Comparison of ENCODE assay signal across 9 cellular contexts in the genomic region with DNA sequence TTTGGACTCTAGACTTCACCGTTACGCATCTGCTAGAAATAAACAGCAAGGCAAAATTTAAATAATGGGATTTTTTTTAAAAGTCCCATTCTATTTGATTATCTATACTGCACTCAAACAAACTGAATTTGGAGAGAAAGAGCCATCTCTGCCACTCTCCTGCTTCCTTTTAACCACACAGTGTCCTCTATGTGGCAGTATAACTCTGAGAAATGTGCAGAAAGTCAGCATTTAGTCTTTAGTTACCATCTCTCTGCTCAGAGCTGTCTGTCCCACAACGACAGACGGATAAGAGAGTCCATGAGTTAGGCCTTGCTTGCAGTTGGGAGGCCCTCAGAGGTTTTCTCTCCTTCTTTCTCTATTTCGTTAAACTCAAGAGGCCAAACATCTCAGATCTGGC. TPM values are rescaled to one million over a fixed set of nuclear protein-coding genes. Genes with fewer than 3 reads are reported as not detected.
A peak's percentile ranks its signal among the peaks of the same experiment; 100 is the strongest.
DNase-seq lines count a peak whose midpoint lies in the region; ATAC-seq and TF ChIP-seq lines count a peak whose summit lies in the region.
"Had no signal": no experiment of that assay in that cellular context is flagged by ENCODE, and none has a peak within 500 bp of the region (broad histone marks: within the 10 kb centered on the region; RNA-seq: fewer than 3 reads in every experiment).

No MANE protein-coding gene starts in this region.

- WGBS in smooth muscle cell (ENCODE audit: low lambda C conversion rate): 60% methylated on average over 5 of the region's 5 CpGs

- H4K20me1 ChIP-seq in PC-9 (ENCODE audit: insufficient read depth): no peaks in the 10 kb centered on the region
- no peaks in the 10 kb centered on the region for H4K20me1 ChIP-seq in smooth muscle cell (ENCODE audit: low read depth)

- H3K9me3 Mint-ChIP-seq in natural killer cell treated with Interleukin-12 subunit alpha and Interleukin-12 subunit beta and Interleukin-15 and Interleukin-18, amount 100 ng/mL, for 72 hours: no peaks in the 10 kb centered on the region
- H3K9me3 Mint-ChIP-seq: CD4-positive, CD25-positive, alpha-beta regulatory T cell had no signal

- H3K9ac ChIP-seq in smooth muscle cell (ENCODE audit: low read depth): no peak overlapping the region

- TF ChIP-seq CTCF in PC-9 (conservative IDR thresholded peaks at IDR 0.05) (0 out of 2 replicates have a peak, but pooled peaks have one; percentile 29), smooth muscle cell (IDR thresholded peaks at IDR 0.05; ENCODE audit: borderline replicate concordance, insufficient read depth, poor library complexity, severe bottlenecking) (peak; percentile 54)

- no TSS peak for BruUV-seq in PC-9 (replicated peaks; lab: Mats Ljungman, UMichigan)

- no peak for ATAC-seq in natural killer cell treated with Interleukin-12 subunit alpha and Interleukin-12 subunit beta and Interleukin-15 and Interleukin-18, amount 100 ng/mL, for 72 hours
- no peak for ATAC-seq in GM21619 (IDR thresholded peaks at IDR 0.05; ENCODE audit: unreplicated experiment)

- H3K27ac ChIP-seq in PC-9: no peak overlapping the region
- no peak overlapping the region for H3K27ac ChIP-seq in smooth muscle cell (ENCODE audit: low read depth)

- H2AFZ ChIP-seq in PC-9: no peak overlapping the region
- no peak overlapping the region for H2AFZ ChIP-seq in smooth muscle cell (ENCODE audit: low read depth)

- H3K4me2 ChIP-seq in PC-9 (no peak overlapping the region), smooth muscle cell (no peak overlapping the region)

- intact Hi-C loops in PC-9 (cut with micrococcal nuclease; ENCODE audit: unreplicated experiment): no loop called here

- peak; percentile 32 for DNase-seq in NCI-H82 (lab: John Stamatoyannopoulos, UW)
- DNase-seq in NCI-H82 treated with DMSO at 0.1 percent for 48 hours (lab: John Stamatoyannopoulos, UW; ENCODE audit: unreplicated experiment): no peak
- DNase-seq in PC-9: no peak
- peak; percentile 53 for DNase-seq in fibroblast of peridontal ligament (ENCODE audit: extremely low read depth)
- no peak for DNase-seq in smooth muscle cell (lab: John Stamatoyannopoulos, UW; ENCODE audit: unreplicated experiment)
- DNase-seq in natural killer cell treated with Interleukin-12 subunit alpha and Interleukin-12 subunit beta and Interleukin-15 and Interleukin-18, amount 100 ng/mL, for 72 hours (ENCODE audit: low spot score): no peak
- DNase-seq in germinal center (ENCODE audit: low spot score): no peak
- DNase-seq: CD4-positive, CD25-positive, alpha-beta regulatory T cell had no signal

- H3K4me3 ChIP-seq in PC-9 (no peak overlapping the region), smooth muscle cell (no peak overlapping the region)

- H3K9me2 ChIP-seq in PC-9 (ENCODE audit: insufficient read depth): no peaks in the 10 kb centered on the region

- peaks cover 0 to 4% of the 10 kb centered on the region in 2 donors for H3K4me1 Mint-ChIP-seq in natural killer cell treated with Interleukin-12 subunit alpha and Interleukin-12 subunit beta and Interleukin-15 and Interleukin-18, amount 100 ng/mL, for 72 hours (ENCODE audit: low read depth in 2 of 2)
- H3K4me1 Mint-ChIP-seq: CD4-positive, CD25-positive, alpha-beta regulatory T cell had no signal

- H3K9me3 ChIP-seq in PC-9 (ENCODE audit: insufficient read depth, low read depth) (no peaks in the 10 kb centered on the region), smooth muscle cell (replicated peaks; ENCODE audit: low read depth) (no peaks in the 10 kb centered on the region)

- H3K27me3 Mint-ChIP-seq in natural killer cell treated with Interleukin-12 subunit alpha and Interleukin-12 subunit beta and Interleukin-15 and Interleukin-18, amount 100 ng/mL, for 72 hours: peaks cover 0 to 2% of the 10 kb centered on the region in 2 donors

- H3K79me2 ChIP-seq in PC-9 (ENCODE audit: low read depth): no peaks in the 10 kb centered on the region
- no peaks in the 10 kb centered on the region for H3K79me2 ChIP-seq in smooth muscle cell (ENCODE audit: low read depth)

- CTCF ChIA-PET in PC-9 (lab: Charles Lee): interaction anchor here (0.8 kb wide), 1 partner anchor 388 kb away, joined by 3 read pairs; no protein-coding TSS in a partner anchor

- H3K4me1 ChIP-seq in PC-9 (replicated peaks; ENCODE audit: insufficient read depth) (no peaks in the 10 kb centered on the region; the same call in 1 of the 2 replicates), smooth muscle cell (ENCODE audit: low read depth) (peaks cover 9% of the 10 kb centered on the region)

- H3K27ac Mint-ChIP-seq in natural killer cell treated with Interleukin-12 subunit alpha and Interleukin-12 subunit beta and Interleukin-15 and Interleukin-18, amount 100 ng/mL, for 72 hours: no peak overlapping the region
- H3K27ac Mint-ChIP-seq: CD4-positive, CD25-positive, alpha-beta regulatory T cell had no signal

- no peak overlapping the region for H3K4me3 Mint-ChIP-seq in natural killer cell treated with Interleukin-12 subunit alpha and Interleukin-12 subunit beta and Interleukin-15 and Interleukin-18, amount 100 ng/mL, for 72 hours
- H3K4me3 Mint-ChIP-seq: CD4-positive, CD25-positive, alpha-beta regulatory T cell had no signal

- H3K27me3 ChIP-seq in PC-9 (ENCODE audit: insufficient read depth, low read depth) (no peaks in the 10 kb centered on the region), smooth muscle cell (ENCODE audit: low read depth) (peaks cover 11% of the 10 kb centered on the region)

- H3K36me3 ChIP-seq in PC-9 (ENCODE audit: low read depth) (no peaks in the 10 kb centered on the region), smooth muscle cell (ENCODE audit: low read depth) (no peaks in the 10 kb centered on the region)

- POLR2A ChIA-PET in PC-9 (lab: Charles Lee; ENCODE audit: unreplicated experiment): no interaction called here

- no peaks in the 10 kb centered on the region for H3K36me3 Mint-ChIP-seq in natural killer cell treated with Interleukin-12 subunit alpha and Interleukin-12 subunit beta and Interleukin-15 and Interleukin-18, amount 100 ng/mL, for 72 hours
- H3K36me3 Mint-ChIP-seq: CD4-positive, CD25-positive, alpha-beta regulatory T cell had no signal

- no peaks in the 10 kb centered on the region for H3F3A ChIP-seq in PC-9 (ENCODE audit: insufficient read depth, low read depth)
- no peaks in the 10 kb centered on the region for H3F3A ChIP-seq in smooth muscle cell (ENCODE audit: low read depth)

RNA-seq across cellular contexts. Expression of a gene that starts 21.2 kb away (rescaled TPM):
- total RNA-seq in PC-9 (2021) (not detected in 2 replicates), smooth muscle cell (0.63 and 1.1 TPM in 2 replicates)
- not detected in 2 replicates for polyA plus RNA-seq in smooth muscle cell
- under 1 TPM in 1 of 2 donors, not detected in 1; 0.70 TPM for total RNA-seq in natural killer cell treated with Interleukin-12 subunit alpha and Interleukin-12 subunit beta and Interleukin-15 and Interleukin-18, amount 100 ng/mL, for 72 hours
- total RNA-seq: CD4-positive, CD25-positive, alpha-beta regulatory T cell had no signal

Comparison
In these comparisons a context has a peak if more than half of its experiments do, and no peak if none do; other contexts are left out.
1. DNase-seq: peak in NCI-H82 (single experiment) and fibroblast of peridontal ligament (single experiment); none in NCI-H82 treated with DMSO at 0.1 percent for 48 hours (single experiment), PC-9 (0 of 2), smooth muscle cell (single experiment), natural killer cell treated with Interleukin-12 subunit alpha and Interleukin-12 subunit beta and Interleukin-15 and Interleukin-18, amount 100 ng/mL, for 72 hours (single experiment) and germinal center (single experiment).